ENCODE assay signal across 28 cellular contexts in genomic region chr17:53017227-53017626, GRCh38.
"Had no signal": no experiment of that assay in that cellular context is flagged by ENCODE, and none has a peak within 500 bp of the region (broad histone marks: within the 10 kb centered on the region; RNA-seq: fewer than 3 reads in every experiment).

No MANE protein-coding gene starts in this region.

- H3K27me3 Mint-ChIP-seq: stimulated activated memory B cell treated with anti-CD40 and anti-IgM and Interleukin-4, amounts not matched to agents 10 μg/mL and 1 μg/mL and 100 μg/mL, for 72 hours; stimulated activated naive B cell treated with anti-CD40 and anti-IgM and Interleukin-4, amounts not matched to agents 10 μg/mL and 1 μg/mL and 100 μg/mL, for 72 hours; stimulated activated naive CD8-positive, alpha-beta T cell treated with anti-CD3 and anti-CD28 coated beads, Interleukin-15, amount 100 ng/mL, for 72 hours; stimulated activated naive CD8-positive, alpha-beta T cell treated with anti-CD3 and anti-CD28 coated beads, Interleukin-15, Interleukin-2, amounts not matched to agents 100 ng/mL and 50 ng/mL, for 24 hours; type B pancreatic cell had no signal

- H3K4me3 Mint-ChIP-seq: stimulated activated effector memory CD8-positive, alpha-beta T cell treated with anti-CD3 and anti-CD28 coated beads, Interleukin-12 subunit alpha, Interleukin-12 subunit beta, amount 100 ng/mL, for 72 hours; stimulated activated memory B cell treated with anti-CD40 and anti-IgM and Interleukin-4, amounts not matched to agents 10 μg/mL and 1 μg/mL and 100 μg/mL, for 72 hours; stimulated activated naive B cell treated with anti-CD40 and anti-IgM and Interleukin-4, amounts not matched to agents 10 μg/mL and 1 μg/mL and 100 μg/mL, for 72 hours; stimulated activated naive CD8-positive, alpha-beta T cell treated with anti-CD3 and anti-CD28 coated beads, Interleukin-15, amount 100 ng/mL, for 72 hours; stimulated activated naive CD8-positive, alpha-beta T cell treated with anti-CD3 and anti-CD28 coated beads, Interleukin-15, Interleukin-2, amounts not matched to agents 100 ng/mL and 50 ng/mL, for 24 hours; type B pancreatic cell had no signal

- H3K9me3 ChIP-seq: suprapubic skin, testis, thoracic aorta, thyroid gland, tibial artery, tibial nerve, transverse colon, upper lobe of right lung, uterus, vagina had no signal

- H3K27ac ChIP-seq: stomach, suprapubic skin, testis, thoracic aorta, thyroid gland, tibial artery, tibial nerve, transverse colon, upper lobe of left lung, upper lobe of right lung, uterus, vagina had no signal

- H3K27me3 ChIP-seq: stomach, suprapubic skin, testis, thyroid gland, tibial artery, tibial nerve, transverse colon, upper lobe of left lung, upper lobe of right lung, uterus, vagina had no signal

- H3K36me3 Mint-ChIP-seq: stimulated activated effector memory CD8-positive, alpha-beta T cell treated with anti-CD3 and anti-CD28 coated beads, Interleukin-12 subunit alpha, Interleukin-12 subunit beta, amount 100 ng/mL, for 72 hours; stimulated activated memory B cell treated with anti-CD40 and anti-IgM and Interleukin-4, amounts not matched to agents 10 μg/mL and 1 μg/mL and 100 μg/mL, for 72 hours; stimulated activated naive B cell treated with anti-CD40 and anti-IgM and Interleukin-4, amounts not matched to agents 10 μg/mL and 1 μg/mL and 100 μg/mL, for 72 hours; type B pancreatic cell had no signal

- H3K36me3 ChIP-seq: stomach, suprapubic skin, thoracic aorta, thyroid gland, tibial artery, tibial nerve, transverse colon, upper lobe of left lung, upper lobe of right lung, uterus, vagina had no signal

- H3K4me3 ChIP-seq: stomach, suprapubic skin, testis, thoracic aorta, thyroid gland, tibial artery, tibial nerve, transverse colon, upper lobe of left lung, upper lobe of right lung, uterus, vagina had no signal

- DNase-seq: stimulated activated CD4-positive, alpha-beta T cell treated with anti-CD3 and anti-CD28 coated beads, Interleukin-2, amount 100 ng/mL, for 48 hours; stimulated activated CD4-positive, alpha-beta T cell treated with anti-CD3 and anti-CD28 coated beads, Interleukin-4, amount 100 ng/mL, for 1 hour; stimulated activated CD4-positive, alpha-beta T cell treated with anti-CD3 and anti-CD28 coated beads, Interleukin-4, amount 100 ng/mL, for 24 hours; stimulated activated CD4-positive, alpha-beta T cell treated with anti-CD3 and anti-CD28 coated beads, Interleukin-4, amount 100 ng/mL, for 4 hours; stimulated activated CD8-positive, alpha-beta memory T cell treated with anti-CD3 and anti-CD28 coated beads, Interleukin-4, amount 100 ng/mL, for 48 hours; stimulated activated naive B cell treated with anti-CD40 and anti-IgM and Interleukin-4, amounts not matched to agents 10 μg/mL and 1 μg/mL and 100 μg/mL, for 72 hours; stimulated activated naive CD4-positive, alpha-beta T cell; stimulated activated naive CD4-positive, alpha-beta T cell treated with Interleukin-2 at 50 U/mL for 16 hours; stimulated activated naive CD8-positive, alpha-beta T cell treated with anti-CD3 and anti-CD28 coated beads, Interleukin-15, amount 100 ng/mL, for 72 hours; stimulated activated naive CD8-positive, alpha-beta T cell treated with anti-CD3 and anti-CD28 coated beads, Interleukin-15, Interleukin-2, amounts not matched to agents 100 U/mL and 50 U/mL, for 24 hours; stomach; substantia nigra; testis; thyroid gland; tibial artery; transverse colon; trophoblast cell; upper lobe of left lung; upper lobe of right lung; uterus had no signal

- ATAC-seq: stimulated activated effector memory CD8-positive, alpha-beta T cell treated with anti-CD3 and anti-CD28 coated beads, Interleukin-12 subunit alpha, Interleukin-12 subunit beta, amount 100 ng/mL, for 72 hours; stimulated activated memory B cell treated with anti-CD40 and anti-IgM and Interleukin-4, amounts not matched to agents 10 μg/mL and 1 μg/mL and 100 μg/mL, for 72 hours; stimulated activated naive B cell treated with anti-CD40 and anti-IgM and Interleukin-4, amounts not matched to agents 10 μg/mL and 1 μg/mL and 100 μg/mL, for 72 hours; stimulated activated naive CD8-positive, alpha-beta T cell treated with anti-CD3 and anti-CD28 coated beads, Interleukin-15, amount 100 ng/mL, for 72 hours; stimulated activated naive CD8-positive, alpha-beta T cell treated with anti-CD3 and anti-CD28 coated beads, Interleukin-15, Interleukin-2, amounts not matched to agents 100 U/mL and 50 U/mL, for 24 hours; upper lobe of right lung had no signal

- H3K4me1 Mint-ChIP-seq: stimulated activated effector memory CD8-positive, alpha-beta T cell treated with anti-CD3 and anti-CD28 coated beads, Interleukin-12 subunit alpha, Interleukin-12 subunit beta, amount 100 ng/mL, for 72 hours; stimulated activated memory B cell treated with anti-CD40 and anti-IgM and Interleukin-4, amounts not matched to agents 10 μg/mL and 1 μg/mL and 100 μg/mL, for 72 hours; stimulated activated naive B cell treated with anti-CD40 and anti-IgM and Interleukin-4, amounts not matched to agents 10 μg/mL and 1 μg/mL and 100 μg/mL, for 72 hours; stimulated activated naive CD8-positive, alpha-beta T cell treated with anti-CD3 and anti-CD28 coated beads, Interleukin-15, amount 100 ng/mL, for 72 hours had no signal

- H3K27ac Mint-ChIP-seq: stimulated activated effector memory CD8-positive, alpha-beta T cell treated with anti-CD3 and anti-CD28 coated beads, Interleukin-12 subunit alpha, Interleukin-12 subunit beta, amount 100 ng/mL, for 72 hours; stimulated activated memory B cell treated with anti-CD40 and anti-IgM and Interleukin-4, amounts not matched to agents 10 μg/mL and 1 μg/mL and 100 μg/mL, for 72 hours; stimulated activated naive B cell treated with anti-CD40 and anti-IgM and Interleukin-4, amounts not matched to agents 10 μg/mL and 1 μg/mL and 100 μg/mL, for 72 hours; stimulated activated naive CD8-positive, alpha-beta T cell treated with anti-CD3 and anti-CD28 coated beads, Interleukin-15, amount 100 ng/mL, for 72 hours; stimulated activated naive CD8-positive, alpha-beta T cell treated with anti-CD3 and anti-CD28 coated beads, Interleukin-15, Interleukin-2, amounts not matched to agents 100 ng/mL and 50 ng/mL, for 24 hours; type B pancreatic cell had no signal
